28 cellular contexts compared by ENCODE assay signal in the genomic region with DNA sequence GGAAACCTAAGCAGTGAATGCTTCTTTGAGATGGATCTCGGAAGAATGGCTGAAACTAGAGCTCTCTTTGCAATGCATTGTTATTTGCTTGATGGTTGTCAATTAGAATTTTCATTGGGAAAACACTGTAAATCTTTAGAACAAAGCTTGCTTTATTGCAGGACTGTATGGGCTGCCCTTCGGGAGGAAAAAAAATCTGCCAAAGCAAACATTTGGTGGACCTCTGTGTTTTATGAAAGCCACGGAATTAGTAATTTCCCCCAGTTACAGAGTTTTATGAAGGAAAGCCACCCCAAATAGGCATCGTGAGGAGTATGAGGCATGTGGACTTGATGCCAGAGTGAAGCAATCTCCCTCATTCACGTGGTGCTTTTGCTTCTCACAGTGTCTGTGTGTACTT. TPM values are rescaled to one million over a fixed set of nuclear protein-coding genes. Genes with fewer than 3 reads are reported as not detected.
DNase-seq lines count a peak whose midpoint lies in the region; ATAC-seq and TF ChIP-seq lines count a peak whose summit lies in the region.
"Had no signal": no experiment of that assay in that cellular context is flagged by ENCODE, and none has a peak within 500 bp of the region (broad histone marks: within the 10 kb centered on the region; RNA-seq: fewer than 3 reads in every experiment).

No MANE protein-coding gene starts in this region.

- DNase-seq in AG10803 (ENCODE audit: low read depth): peak; percentile 60
- peak; percentile 15 for DNase-seq in epithelial cell of esophagus (ENCODE audit: low read depth)
- peak; percentile 27 for DNase-seq in osteoblast (ENCODE audit: insufficient read length, low spot score, missing footprints)
- no peak for DNase-seq in NCI-H2171 (lab: John Stamatoyannopoulos, UW)
- no peak for DNase-seq in T-helper 2 cell
- DNase-seq in Kasumi-1 (lab: John Stamatoyannopoulos, UW): no peak
- DNase-seq: activated B cell treated with CpG ODN at 0.5 μM for 24 hours; activated CD4-positive, alpha-beta T cell treated with anti-CD3 and anti-CD28 coated beads, Interleukin-2, amount 50 U/mL, for 1 hour; activated CD8-positive, alpha-beta memory T cell treated with anti-CD3 and anti-CD28 coated beads, Interleukin-2, amount 10 ng/mL, durations not matched to agents 7 days and 5 days; activated naive CD4-positive, alpha-beta T cell treated with anti-CD3 and anti-CD28 coated beads for 36 hours; activated T-cell treated with anti-CD3 and anti-CD28 coated beads, Interleukin-2, amount 50 U/mL, for 72 hours; COR-L47; DMS79; effector memory CD4-positive, alpha-beta T cell; GF-D8; GOT3; left lung; naive thymus-derived CD8-positive, alpha-beta T cell; NCI-H526; SIG-M5; spleen; transverse colon had no signal

- H3K4me2 ChIP-seq in osteoblast (ENCODE audit: insufficient read depth, low read length): no peak overlapping the region
- H3K4me2 ChIP-seq: A549, BLaER1 had no signal

- H3K27me3 ChIP-seq in HUES64 (ENCODE audit: insufficient read depth, low read length) (no peaks in the 10 kb centered on the region), osteoblast (ENCODE audit: insufficient read depth, low read length) (no peaks in the 10 kb centered on the region)
- H3K27me3 ChIP-seq: BLaER1, left lung, spleen, transverse colon had no signal

- H3K9me3 ChIP-seq in HUES64 (ENCODE audit: insufficient read depth, low read depth, low read length) (no peaks in the 10 kb centered on the region), osteoblast (ENCODE audit: low read depth, low read length) (no peaks in the 10 kb centered on the region)
- H3K9me3 ChIP-seq: A549, BLaER1, left lung, spleen, transverse colon had no signal

- H4K20me1 ChIP-seq in osteoblast (ENCODE audit: insufficient read depth, low read length): no peaks in the 10 kb centered on the region
- H4K20me1 ChIP-seq: BLaER1 had no signal

- peak overlapping the region; percentile 4 for H2AFZ ChIP-seq in osteoblast (ENCODE audit: low read length)

- H3K4me1 ChIP-seq in HUES64 (ENCODE audit: insufficient read depth, low read length) (peaks cover 31% of the 10 kb centered on the region), osteoblast (ENCODE audit: insufficient read depth, low read length) (peaks cover 19% of the 10 kb centered on the region)
- H3K4me1 ChIP-seq: A549, BLaER1, left lung, transverse colon had no signal

- WGBS in HUES64: 73% methylated on average over 5 of the region's 5 CpGs

- no peak for ATAC-seq in GM19351 (IDR thresholded peaks at IDR 0.05; ENCODE audit: unreplicated experiment)
- ATAC-seq: A549; activated CD8-positive, alpha-beta memory T cell treated with anti-CD3 and anti-CD28 coated beads, Interleukin-2, amount 10 ng/mL, durations not matched to agents 7 days and 5 days; activated T-cell treated with anti-CD3 and anti-CD28 coated beads, Interleukin-2, amount 50 U/mL, for 72 hours; left lung; naive thymus-derived CD8-positive, alpha-beta T cell had no signal

- H3K4me3 ChIP-seq in AG10803 (ENCODE audit: low read length) (no peak overlapping the region), HUES64 (ENCODE audit: low read length) (no peak overlapping the region), epithelial cell of esophagus (ENCODE audit: low read length) (no peak overlapping the region), osteoblast (ENCODE audit: insufficient read depth, low read length) (no peak overlapping the region)
- H3K4me3 ChIP-seq: A549, BLaER1, coronary artery, left lung, spleen, transverse colon had no signal

- no peak for TF ChIP-seq CTCF in AG10803 (conservative IDR thresholded peaks at IDR 0.05; ENCODE audit: low read length)
- TF ChIP-seq CTCF in epithelial cell of esophagus (IDR thresholded peaks at IDR 0.05; ENCODE audit: insufficient read depth, low read depth, low read length, missing control alignments): no peak
- no peak for TF ChIP-seq CTCF in osteoblast (IDR thresholded peaks at IDR 0.05; ENCODE audit: extremely low read depth, low read depth, low read length)

- H3K79me2 ChIP-seq in osteoblast (ENCODE audit: insufficient read depth, low read length): no peaks in the 10 kb centered on the region

- H3K36me3 ChIP-seq in HUES64 (ENCODE audit: insufficient read depth, low read length): peaks cover 15% of the 10 kb centered on the region
- H3K36me3 ChIP-seq in osteoblast (ENCODE audit: insufficient read depth, low read length): peaks cover 4% of the 10 kb centered on the region

- no peak overlapping the region for H3K9ac ChIP-seq in HUES64 (ENCODE audit: low read depth, low read length)
- H3K9ac ChIP-seq: BLaER1 had no signal

- H3K27ac ChIP-seq in HUES64 (ENCODE audit: low read depth, low read length): peak overlapping the region; percentile 64; the same call in 1 of the 2 replicates
- no peak overlapping the region for H3K27ac ChIP-seq in osteoblast (ENCODE audit: low read depth, low read length)
- H3K27ac ChIP-seq: A549, BLaER1, coronary artery, HL-60, left lung, spleen, transverse colon had no signal

RNA-seq across cellular contexts. Expression of a gene that starts 33.5 kb away (rescaled TPM):
- polyA plus RNA-seq in HUES64 (2013, experiment 1 of 2): 11.1 TPM
- 15.4 TPM for polyA plus RNA-seq in HUES64 (2013, experiment 2 of 2)
- 24.2 and 25.3 TPM in 2 replicates for total RNA-seq in osteoblast

Comparison
In these comparisons a context has a peak if more than half of its experiments do, and no peak if none do; other contexts are left out.
1. DNase-seq: peak in AG10803 (single experiment), epithelial cell of esophagus (single experiment) and osteoblast (single experiment); none in NCI-H2171 (single experiment), T-helper 2 cell (0 of 5) and Kasumi-1 (0 of 2).